In genomic region chr21:45972353-45972715, GRCh38 we compare ENCODE assay signal across 11 cellular contexts. TPM values are rescaled to one million over a fixed set of nuclear protein-coding genes. Genes with fewer than 3 reads are reported as not detected.
DNase-seq lines count a peak whose midpoint lies in the region; ATAC-seq and TF ChIP-seq lines count a peak whose summit lies in the region.
"Had no signal": no experiment of that assay in that cellular context is flagged by ENCODE, and none has a peak within 500 bp of the region (broad histone marks: within the 10 kb centered on the region; RNA-seq: fewer than 3 reads in every experiment).

No MANE protein-coding gene starts in this region.

- no peaks in the 10 kb centered on the region for H3K27me3 ChIP-seq in ACC112 (ENCODE audit: insufficient read depth, low read length)
- H3K27me3 ChIP-seq in MM.1S (replicated peaks; ENCODE audit: insufficient read depth, low read length): peaks cover 74% of the 10 kb centered on the region
- no peaks in the 10 kb centered on the region for H3K27me3 ChIP-seq in osteoblast (ENCODE audit: insufficient read depth, low read length)

- H3K9me3 ChIP-seq in MM.1S (replicated peaks; ENCODE audit: insufficient read depth, low read length) (no peaks in the 10 kb centered on the region), osteoblast (ENCODE audit: low read depth, low read length) (no peaks in the 10 kb centered on the region)

- no peak overlapping the region for H2AFZ ChIP-seq in ACC112 (ENCODE audit: low read length, unreplicated experiment)
- H2AFZ ChIP-seq in MM.1S (ENCODE audit: low read length): no peak overlapping the region
- peak overlapping the region; percentile 70 for H2AFZ ChIP-seq in osteoblast (ENCODE audit: low read length)

- DNase-seq in MM.1S (no peak), fibroblast of villous mesenchyme (ENCODE audit: low read depth) (no peak), osteoblast (ENCODE audit: insufficient read length, low spot score, missing footprints) (peak; percentile 81), LoVo (ENCODE audit: low spot score) (no peak), SHP77 treated with DMSO at 0.1 percent for 48 hours (lab: John Stamatoyannopoulos, UW) (no peak)
- DNase-seq in activated naive CD4-positive, alpha-beta T cell treated with Interleukin-2 at 50 U/mL for 16 hours: no peak
- DNase-seq: CD4-positive, CD25-positive, alpha-beta regulatory T cell; erythroblast; T-helper 17 cell had no signal

- H4K20me1 ChIP-seq in MM.1S (ENCODE audit: insufficient read depth, low read length) (no peaks in the 10 kb centered on the region), osteoblast (ENCODE audit: insufficient read depth, low read length) (no peaks in the 10 kb centered on the region)

- H3K9ac ChIP-seq in MM.1S (ENCODE audit: low read length): no peak overlapping the region

- H3K36me3 ChIP-seq in ACC112 (ENCODE audit: insufficient read depth, low read length) (no peaks in the 10 kb centered on the region), MM.1S (replicated peaks; ENCODE audit: insufficient read depth, low read length) (no peaks in the 10 kb centered on the region), osteoblast (ENCODE audit: insufficient read depth, low read length) (no peaks in the 10 kb centered on the region)

- ATAC-seq in GM21528 (IDR thresholded peaks at IDR 0.05; ENCODE audit: low FRiP score, unreplicated experiment): no peak

- no peaks in the 10 kb centered on the region for H3F3A ChIP-seq in MM.1S (ENCODE audit: insufficient read depth, low read length)

- peaks cover 43% of the 10 kb centered on the region for H3K4me1 ChIP-seq in ACC112 (ENCODE audit: control insufficient read depth, insufficient read depth, low read length, unreplicated experiment)
- peaks cover 6% of the 10 kb centered on the region for H3K4me1 ChIP-seq in MM.1S (ENCODE audit: low read length)
- peaks cover 36% of the 10 kb centered on the region for H3K4me1 ChIP-seq in osteoblast (ENCODE audit: insufficient read depth, low read length)

- H3K9me2 ChIP-seq in MM.1S (replicated peaks; ENCODE audit: insufficient read depth, low read length): no peaks in the 10 kb centered on the region

- H3K4me2 ChIP-seq in MM.1S (ENCODE audit: low read depth, low read length) (peak overlapping the region; percentile 91; the same call in 1 of the 2 replicates), osteoblast (ENCODE audit: insufficient read depth, low read length) (peak overlapping the region; percentile 90)

- H3K27ac ChIP-seq in ACC112 (ENCODE audit: low read depth, low read length) (peak overlapping the region; percentile 80), MM.1S (ENCODE audit: low read length) (no peak overlapping the region), osteoblast (ENCODE audit: low read depth, low read length) (peak overlapping the region; percentile 92)

- H3K4me3 ChIP-seq in ACC112 (ENCODE audit: low read depth, low read length) (peak overlapping the region; percentile 76), MM.1S (ENCODE audit: low read length) (no peak overlapping the region), fibroblast of villous mesenchyme (ENCODE audit: low read depth, low read length) (peak overlapping the region; percentile 48), osteoblast (ENCODE audit: insufficient read depth, low read length) (peak overlapping the region; percentile 73)

- TF ChIP-seq CTCF in MM.1S (IDR thresholded peaks at IDR 0.05; ENCODE audit: low read length): no peak
- TF ChIP-seq CTCF in fibroblast of villous mesenchyme (IDR thresholded peaks at IDR 0.05; ENCODE audit: insufficient read depth, low read depth, low read length): no peak
- TF ChIP-seq CTCF in osteoblast (IDR thresholded peaks at IDR 0.05; ENCODE audit: extremely low read depth, low read depth, low read length): no peak

- H3K79me2 ChIP-seq in ACC112 (ENCODE audit: control insufficient read depth, insufficient read depth, low read length, unreplicated experiment) (no peaks in the 10 kb centered on the region), MM.1S (ENCODE audit: low read length) (no peaks in the 10 kb centered on the region), osteoblast (ENCODE audit: insufficient read depth, low read length) (no peaks in the 10 kb centered on the region)

RNA-seq across cellular contexts. Expression of gene COL6A1, which starts 9.2 kb away (rescaled TPM):
- 538 and 819 TPM in 2 replicates for total RNA-seq in fibroblast of villous mesenchyme
- 1,531 and 1,612 TPM in 2 replicates for total RNA-seq in osteoblast
